In genomic region chr2:101679801-101680487, GRCh38 we compare ENCODE assay signal across 9 cellular contexts.
"Had no signal": no experiment of that assay in that cellular context is flagged by ENCODE, and none has a peak within 500 bp of the region (broad histone marks: within the 10 kb centered on the region; RNA-seq: fewer than 3 reads in every experiment).

No MANE protein-coding gene starts in this region.

- H3K27ac ChIP-seq: hepatocyte, parathyroid adenoma, skin epidermis had no signal

- ATAC-seq: activated CD4-positive, CD25-positive, alpha-beta regulatory T cell treated with anti-CD3 and anti-CD28 coated beads, Interleukin-2, amount 50 U/mL, for 24 hours had no signal

- H3K4me2 ChIP-seq: hepatocyte had no signal

- H2AFZ ChIP-seq: hepatocyte, parathyroid adenoma had no signal

- DNase-seq: activated effector memory CD4-positive, alpha-beta T cell treated with Interleukin-2 at 50 U/mL for 16 hours; activated T-cell treated with anti-CD3 and anti-CD28 coated beads, Interleukin-2, amount 50 U/mL, for 24 hours; amniotic stem cell; kidney glomerular epithelial cell; retina had no signal

- H3K27me3 ChIP-seq: hepatocyte had no signal

- H3K9ac ChIP-seq: parathyroid adenoma had no signal

- H3K4me3 ChIP-seq: hepatocyte, skin epidermis had no signal

- H3K79me2 ChIP-seq: hepatocyte, parathyroid adenoma had no signal

- H3K4me1 ChIP-seq: parathyroid adenoma had no signal
